Comparison of ENCODE assay signal across 8 cellular contexts in the genomic region with DNA sequence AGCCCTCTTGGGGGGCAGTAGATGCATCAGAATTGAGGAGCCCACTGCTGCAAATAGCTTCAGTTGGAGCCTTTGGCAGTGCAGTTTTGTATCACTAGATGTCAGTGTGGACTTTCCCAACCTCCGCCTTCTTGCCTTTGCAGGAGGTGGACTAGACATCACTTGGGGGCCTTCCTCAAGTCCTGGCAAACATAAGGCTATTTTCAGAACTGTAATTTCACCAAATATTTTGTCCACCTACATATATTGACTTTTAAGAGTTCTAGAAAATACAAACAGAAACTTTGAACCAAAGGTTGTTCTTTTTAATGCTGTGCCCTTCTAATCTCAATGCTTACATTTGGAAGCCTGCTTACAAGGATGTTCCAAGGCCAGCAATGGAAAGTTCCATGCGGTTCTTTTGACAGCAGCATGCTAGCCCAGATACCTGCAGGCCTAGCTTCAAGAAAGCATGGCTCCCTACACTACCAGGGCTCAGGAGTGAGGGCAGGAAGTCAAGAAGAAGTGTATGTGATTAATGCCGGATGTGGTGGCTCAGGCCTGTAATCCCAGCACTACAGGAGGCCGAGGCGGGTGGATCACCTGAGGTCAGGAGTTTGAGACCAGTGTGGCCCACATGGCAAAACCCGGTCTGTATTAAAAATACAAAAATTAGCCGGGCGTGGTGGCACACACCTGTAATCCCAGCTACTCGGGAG. TPM values are rescaled to one million over a fixed set of nuclear protein-coding genes. Genes with fewer than 3 reads are reported as not detected.
DNase-seq lines count a peak whose midpoint lies in the region; ATAC-seq and TF ChIP-seq lines count a peak whose summit lies in the region.

No MANE protein-coding gene starts in this region.

- H3F3A ChIP-seq in GM23248 (ENCODE audit: insufficient read depth): no peaks in the 10 kb centered on the region

- H3K36me3 ChIP-seq in GM23248 (ENCODE audit: low read depth) (no peaks in the 10 kb centered on the region), endodermal cell (ENCODE audit: control insufficient read depth, insufficient read depth, low read length) (no peaks in the 10 kb centered on the region)

- H4K20me1 ChIP-seq in GM23248 (ENCODE audit: insufficient read depth): no peaks in the 10 kb centered on the region

- H3K27ac Mint-ChIP-seq in activated CD4-positive, alpha-beta memory T cell treated with anti-CD3 and anti-CD28 coated beads for 36 hours: no peak overlapping the region
- H3K27ac Mint-ChIP-seq in endodermal cell (no peak overlapping the region), type B pancreatic cell (no peak overlapping the region)

- no peak for ATAC-seq in HG03108 (IDR thresholded peaks at IDR 0.05; ENCODE audit: unreplicated experiment)

- 84% methylated on average over 9 of the region's 9 CpGs for whole genome bisulfite sequencing in GM23248 (ENCODE audit: low coverage in 1 of 2, low lambda C conversion rate in 2 of 2, missing lambda C conversion rate in 2 of 2), 2 experiments
- WGBS in endodermal cell (ENCODE audit: insufficient coverage in 1 of 2, insufficient read length in 1 of 2), 2 experiments: 86 to 90% methylated on average over 7 to 9 of the region's 9 CpGs

- H3K9me2 ChIP-seq in GM23248 (ENCODE audit: insufficient read depth): no peaks in the 10 kb centered on the region

- H3K9me3 Mint-ChIP-seq in activated CD4-positive, alpha-beta memory T cell treated with anti-CD3 and anti-CD28 coated beads for 36 hours: no peaks in the 10 kb centered on the region
- H3K9me3 Mint-ChIP-seq in endodermal cell (no peaks in the 10 kb centered on the region), type B pancreatic cell (no peaks in the 10 kb centered on the region)

- no peaks in the 10 kb centered on the region for H3K79me2 ChIP-seq in GM23248 (ENCODE audit: insufficient read depth)

- no peaks in the 10 kb centered on the region for H3K36me3 Mint-ChIP-seq in activated CD4-positive, alpha-beta memory T cell treated with anti-CD3 and anti-CD28 coated beads for 36 hours
- H3K36me3 Mint-ChIP-seq in endodermal cell (ENCODE audit: low read depth): no peaks in the 10 kb centered on the region
- H3K36me3 Mint-ChIP-seq in type B pancreatic cell: no peaks in the 10 kb centered on the region

- peak; percentile 86 for TF ChIP-seq CTCF in endodermal cell (conservative IDR thresholded peaks at IDR 0.05)
- peak; percentile 77 for TF ChIP-seq CTCF in type B pancreatic cell (conservative IDR thresholded peaks at IDR 0.05)

- CTCF ChIA-PET in activated CD4-positive, alpha-beta memory T cell treated with anti-CD3 and anti-CD28 coated beads for 36 hours (lab: Charles Lee): interaction anchor here (0.6 to 5.1 kb wide), 27 partner anchors 9 to 298 kb away, joined by 3 to 39 read pairs (median 4); no protein-coding TSS in a partner anchor

- no peak overlapping the region for H3K4me3 ChIP-seq in GM23248
- no peak overlapping the region for H3K4me3 ChIP-seq in endodermal cell (ENCODE audit: low read length)

- intact Hi-C loops in activated CD4-positive, alpha-beta memory T cell treated with anti-CD3 and anti-CD28 coated beads for 36 hours (cut with micrococcal nuclease): loop anchor here (1.0 to 2.0 kb wide), 5 partner anchors 76 to 464 kb away; partner anchors contain the start of gene GGCT

- no peaks in the 10 kb centered on the region for H3K27me3 Mint-ChIP-seq in activated CD4-positive, alpha-beta memory T cell treated with anti-CD3 and anti-CD28 coated beads for 36 hours
- H3K27me3 Mint-ChIP-seq in endodermal cell (ENCODE audit: insufficient read depth): peaks cover 2% of the 10 kb centered on the region
- H3K27me3 Mint-ChIP-seq in type B pancreatic cell: no peaks in the 10 kb centered on the region

- H3K4me3 Mint-ChIP-seq in activated CD4-positive, alpha-beta memory T cell treated with anti-CD3 and anti-CD28 coated beads for 36 hours: no peak overlapping the region
- H3K4me3 Mint-ChIP-seq in endodermal cell (no peak overlapping the region), type B pancreatic cell (no peak overlapping the region)

- POLR2A ChIA-PET in activated CD4-positive, alpha-beta memory T cell treated with anti-CD3 and anti-CD28 coated beads for 36 hours (lab: Charles Lee): no interaction called here

- in situ Hi-C loops in GM23248 (cut with MboI): loop anchor here (5.0 kb wide), 2 partner anchors 136 to 281 kb away; no protein-coding TSS in a partner anchor

- no peaks in the 10 kb centered on the region for H3K4me1 ChIP-seq in GM23248 (ENCODE audit: insufficient read depth)
- peaks cover 2% of the 10 kb centered on the region for H3K4me1 ChIP-seq in endodermal cell (ENCODE audit: control insufficient read depth, insufficient read depth, low read length)

- H3K9me3 ChIP-seq in GM23248 (ENCODE audit: low read depth): no peaks in the 10 kb centered on the region
- no peaks in the 10 kb centered on the region for H3K9me3 ChIP-seq in endodermal cell (ENCODE audit: control insufficient read depth, low read length)

- no peaks in the 10 kb centered on the region for H3K27me3 ChIP-seq in GM23248 (replicated peaks; ENCODE audit: insufficient read depth)
- peaks cover 17% of the 10 kb centered on the region for H3K27me3 ChIP-seq in endodermal cell (ENCODE audit: control insufficient read depth, insufficient read depth, low read length, poor library complexity, severe bottlenecking)

- peaks cover 5% of the 10 kb centered on the region for H3K4me1 Mint-ChIP-seq in activated CD4-positive, alpha-beta memory T cell treated with anti-CD3 and anti-CD28 coated beads for 36 hours (ENCODE audit: low read depth)
- H3K4me1 Mint-ChIP-seq in endodermal cell (peaks cover 13% of the 10 kb centered on the region), type B pancreatic cell (ENCODE audit: unreplicated experiment) (no peaks in the 10 kb centered on the region)

- no peak overlapping the region for H3K4me2 ChIP-seq in GM23248 (ENCODE audit: unreplicated experiment)

- H3K9ac ChIP-seq in GM23248: no peak overlapping the region
- no peak overlapping the region for H3K9ac ChIP-seq in endodermal cell (ENCODE audit: extremely low read depth, low read length, poor library complexity, severe bottlenecking)

- H2AFZ ChIP-seq in GM23248: no peak overlapping the region

- H3K27ac ChIP-seq in GM23248 (no peak overlapping the region), endodermal cell (ENCODE audit: low read depth, low read length) (no peak overlapping the region)

- DNase-seq in DMS 273 (lab: John Stamatoyannopoulos, UW; ENCODE audit: unreplicated experiment) (peak; percentile 93), GM23248 (peak; percentile 71), NCI-H2227 (lab: John Stamatoyannopoulos, UW; ENCODE audit: unreplicated experiment) (peak; percentile 57), endodermal cell (peak; percentile 83), myocyte (ENCODE audit: low read depth) (peak; percentile 74), type B pancreatic cell (ENCODE audit: extremely low spot score, unreplicated experiment) (no peak)
- peak; percentile 61 for DNase-seq in activated CD4-positive, alpha-beta memory T cell treated with anti-CD3 and anti-CD28 coated beads for 36 hours

RNA-seq across cellular contexts. Expression of gene ZNRF2, which starts 8.0 kb away (rescaled TPM):
- total RNA-seq in GM23248 (2014; rRNA removed; shearing (Covaris generic)): 4.4 and 6.5 TPM in 2 replicates
- 0.25 and 0.46 TPM in 2 replicates for polyA plus RNA-seq in GM23248 (2016; fragmentation: Nextera tagmentation; extraction: Ambion mirVana)
- total RNA-seq in activated CD4-positive, alpha-beta memory T cell treated with anti-CD3 and anti-CD28 coated beads for 36 hours: 10 to 100 TPM in 1 of 2 experiments, 1 to 10 TPM in 1; 9.6 to 10.5 TPM
- total RNA-seq in endodermal cell (10 to 100 TPM; 15.5 to 20.9 TPM), myocyte (19.4 and 22.9 TPM in 2 replicates), type B pancreatic cell (ENCODE audit: low replicate concordance) (11.2 and 15.6 TPM in 2 replicates)
- 9.6 TPM for polyA plus RNA-seq in endodermal cell (2013, experiment 1 of 2)
- polyA plus RNA-seq in endodermal cell (2013, experiment 2 of 2): 9.2 TPM
- 4.1 TPM for polyA plus RNA-seq in myocyte (2012)
